ENCODE assay signal across 8 cellular contexts in the genomic region with DNA sequence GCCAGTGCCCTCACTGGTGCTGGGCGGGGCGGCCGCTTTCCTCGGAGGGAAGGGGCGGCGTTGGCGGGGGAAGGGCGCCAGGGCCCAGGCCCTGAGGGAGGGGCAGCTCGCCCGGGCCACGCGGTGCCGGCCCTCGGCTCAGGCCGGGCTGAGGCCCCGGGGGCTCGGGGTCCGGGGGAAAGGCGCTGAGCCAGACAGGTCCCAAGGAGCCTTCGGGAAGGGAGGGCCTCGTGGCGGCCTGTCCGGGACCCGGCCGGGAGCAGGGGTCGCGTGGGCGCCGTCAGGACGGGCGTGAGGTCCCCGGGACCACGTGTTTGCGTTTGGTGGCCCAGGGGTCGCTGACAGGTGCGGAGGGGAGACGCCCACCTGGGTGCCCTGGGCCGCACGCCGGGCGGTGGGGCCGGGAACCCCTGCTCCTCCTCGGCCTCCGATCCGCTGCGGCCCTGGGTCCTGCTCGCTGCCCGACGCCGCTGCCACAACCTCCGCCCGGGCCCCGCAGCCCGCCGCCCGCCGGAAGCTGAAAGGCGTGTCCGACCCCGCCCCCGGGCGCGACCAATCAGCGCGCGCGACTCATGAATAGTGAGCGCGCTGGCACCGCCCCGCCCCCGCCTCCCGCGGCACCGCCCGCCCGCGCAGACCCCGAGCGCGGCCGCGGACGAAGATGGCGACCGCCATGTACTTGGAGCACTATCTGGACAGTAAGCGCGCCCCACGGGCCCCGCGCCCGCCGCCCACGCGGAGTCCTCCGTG.
DNase-seq lines count a peak whose midpoint lies in the region; ATAC-seq, FAIRE-seq and TF ChIP-seq lines count a peak whose summit lies in the region.

Gene ING5, plus strand, starts transcription at position 635 of the 750 bp plus-strand sequence. Its CDS starts 27 bp downstream, at position 662.

- peak; percentile 74 for ATAC-seq in stimulated activated naive CD8-positive, alpha-beta T cell treated with anti-CD3 and anti-CD28 coated beads, Interleukin-15, Interleukin-2, amounts not matched to agents 100 U/mL and 50 U/mL, for 24 hours

- H3K36me3 Mint-ChIP-seq in nephron (ENCODE audit: low read depth): peaks cover 31% of the 10 kb centered on the region

- peak; percentile 68; the same call in 1 of the 2 replicates for TF ChIP-seq POLR2A in H54 (IDR thresholded peaks at IDR 0.05; ENCODE audit: low read depth, low read length)

- H3K4me1 Mint-ChIP-seq in nephron: peaks cover 6% of the 10 kb centered on the region

- no peak for FAIRE-seq in H54 (lab: Jason Lieb, UNC)

- H3K27ac Mint-ChIP-seq in nephron: peak within 1 kb of the TSS; percentile 78 to 91 (median 86)

- peak; percentile 92 for DNase-seq in EL
- DNase-seq in H54 (ENCODE audit: insufficient read length, low spot score): peak; percentile 86
- peak; percentile 94 for DNase-seq in LoVo (ENCODE audit: low spot score)
- peak; percentile 88 for DNase-seq in SHP77 (lab: John Stamatoyannopoulos, UW)
- peak; percentile 96 for DNase-seq in activated T-helper 9 cell treated with anti-CD3 and anti-CD28 coated beads, Interleukin-2, amount 50 U/mL, for 16 hours (ENCODE audit: low read depth)
- peak; percentile 91 for DNase-seq in fibroblast of pulmonary artery (ENCODE audit: low read depth)
- peak; percentile 99 for DNase-seq in stimulated activated naive CD8-positive, alpha-beta T cell treated with anti-CD3 and anti-CD28 coated beads, Interleukin-15, Interleukin-2, amounts not matched to agents 100 U/mL and 50 U/mL, for 24 hours

- H3K9me3 Mint-ChIP-seq in nephron: peaks cover 4% of the 10 kb centered on the region

- H3K27me3 Mint-ChIP-seq in nephron (ENCODE audit: low read depth): peaks cover 3% of the 10 kb centered on the region

- H3K4me3 Mint-ChIP-seq in nephron: peak within 1 kb of the TSS; percentile 90 to 94 (median 91)

- H3K4me3 ChIP-seq in fibroblast of pulmonary artery (replicated peaks; ENCODE audit: low read depth, low read length): peak within 1 kb of the TSS; percentile 76

- TF ChIP-seq CTCF in fibroblast of pulmonary artery (IDR thresholded peaks at IDR 0.05; ENCODE audit: low read length, missing control alignments): no peak
- no peak for TF ChIP-seq CTCF in nephron (IDR thresholded peaks at IDR 0.05; ENCODE audit: unreplicated experiment in 3 of 3)

Comparison
In these comparisons a context has a peak if more than half of its experiments do, and no peak if none do; other contexts are left out.
1. Peak in every context shown above with its lines: DNase-seq, ATAC-seq and H3K4me3 ChIP-seq.